7 cellular contexts compared by ENCODE assay signal in the genomic region with DNA sequence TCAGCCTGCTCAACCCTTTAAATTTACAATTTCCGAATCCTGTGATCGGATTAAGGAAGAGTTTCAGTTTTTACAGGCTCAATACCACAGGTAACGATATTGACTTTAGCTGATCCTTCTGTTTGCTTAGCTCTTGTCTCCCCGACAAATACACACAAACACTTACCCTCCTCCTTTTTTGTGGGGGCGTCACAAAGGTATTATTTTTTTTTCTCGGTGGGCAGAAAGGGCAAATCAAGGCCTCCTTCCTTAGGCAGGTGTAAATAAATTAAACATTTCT. TPM values are rescaled to one million over a fixed set of nuclear protein-coding genes. Genes with fewer than 3 reads are reported as not detected.
DNase-seq lines count a peak whose midpoint lies in the region; ATAC-seq and TF ChIP-seq lines count a peak whose summit lies in the region.

No MANE protein-coding gene starts in this region.

- H3K27me3 ChIP-seq in GM23338 (ENCODE audit: insufficient read depth) (no peaks in the 10 kb centered on the region), SJCRH30 (no peaks in the 10 kb centered on the region)

- peaks cover 54% of the 10 kb centered on the region for H3K79me2 ChIP-seq in GM23338 (replicated peaks; ENCODE audit: insufficient read depth)

- no peak for ATAC-seq in GM23338

- H3K27me3 Mint-ChIP-seq in GM23338 (ENCODE audit: insufficient read depth, low read depth, poor library complexity) (peaks cover 10% of the 10 kb centered on the region), glutamatergic neuron (ENCODE audit: unreplicated experiment) (peaks cover 7% of the 10 kb centered on the region)

- H3K27ac Mint-ChIP-seq in GM23338: peak overlapping the region; percentile 1; the same call in 1 of the 2 replicates
- H3K27ac Mint-ChIP-seq in glutamatergic neuron (ENCODE audit: unreplicated experiment): peak overlapping the region; percentile 83

- H4K20me1 ChIP-seq in GM23338 (replicated peaks; ENCODE audit: insufficient read depth): peaks cover 4% of the 10 kb centered on the region; the same call in 1 of the 2 replicates

- H3K4me3 Mint-ChIP-seq in GM23338: peak overlapping the region; percentile 88; the same call in 2 of the 3 replicates
- peak overlapping the region; percentile 96 for H3K4me3 Mint-ChIP-seq in glutamatergic neuron (ENCODE audit: unreplicated experiment)

- H3F3A ChIP-seq in GM23338 (replicated peaks; ENCODE audit: low read depth): 0 out of 2 replicates have a peak, but pooled peaks cover 5% of the 10 kb centered on the region

- peak overlapping the region; percentile 94 for H3K4me2 ChIP-seq in GM23338

- H3K4me1 Mint-ChIP-seq in GM23338: peaks cover 30% of the 10 kb centered on the region
- peaks cover 27% of the 10 kb centered on the region for H3K4me1 Mint-ChIP-seq in glutamatergic neuron (ENCODE audit: low read depth, unreplicated experiment)

- H3K4me1 ChIP-seq in GM23338 (ENCODE audit: insufficient read depth) (peaks cover 17% of the 10 kb centered on the region), SJCRH30 (peaks cover 4% of the 10 kb centered on the region; the same call in 1 of the 2 replicates)

- no peaks in the 10 kb centered on the region; the same call in none of the 2 replicates for H3K36me3 ChIP-seq in GM23338 (ENCODE audit: insufficient read depth)
- peaks cover 29% of the 10 kb centered on the region for H3K36me3 ChIP-seq in SJCRH30

- no peak for TF ChIP-seq CTCF in GM23338 (conservative IDR thresholded peaks at IDR 0.05; ENCODE audit: low read depth in 2 of 2)
- TF ChIP-seq CTCF in glutamatergic neuron (IDR thresholded peaks at IDR 0.05; ENCODE audit: partially characterized antibody, unreplicated experiment): no peak

- peaks cover 4% of the 10 kb centered on the region; the same call in 1 of the 3 replicates for H3K9me3 Mint-ChIP-seq in GM23338
- peaks cover 16% of the 10 kb centered on the region for H3K9me3 Mint-ChIP-seq in glutamatergic neuron (ENCODE audit: unreplicated experiment)

- no peak for DNase-seq in GM23338 (ENCODE audit: low spot score)
- no peak for DNase-seq in SJCRH30
- no peak for DNase-seq in glutamatergic neuron
- no peak for DNase-seq in NCI-H2081 treated with DMSO at 0.1 percent for 48 hours (lab: John Stamatoyannopoulos, UW)
- DNase-seq in NCI-H1436 (lab: John Stamatoyannopoulos, UW): no peak
- DNase-seq in COLO829 (ENCODE audit: low spot score): no peak

- H2AFZ ChIP-seq in GM23338: no peak overlapping the region

- no peaks in the 10 kb centered on the region for H3K9me3 ChIP-seq in SJCRH30 (replicated peaks)

- peak overlapping the region; percentile 74 for H3K4me3 ChIP-seq in GM23338
- peak overlapping the region; percentile 95 for H3K4me3 ChIP-seq in SJCRH30
- peak overlapping the region; percentile 90 to 98 (median 94) for H3K4me3 ChIP-seq in skin epidermis

- H3K36me3 Mint-ChIP-seq in GM23338 (ENCODE audit: low read depth): peaks cover 14% of the 10 kb centered on the region
- H3K36me3 Mint-ChIP-seq in glutamatergic neuron (ENCODE audit: unreplicated experiment): peaks cover 5% of the 10 kb centered on the region

- no peaks in the 10 kb centered on the region for H3K9me2 ChIP-seq in GM23338 (ENCODE audit: insufficient read depth)

- no peak overlapping the region for H3K27ac ChIP-seq in GM23338 (ENCODE audit: low read depth)
- peak overlapping the region; percentile 82 for H3K27ac ChIP-seq in SJCRH30
- H3K27ac ChIP-seq in skin epidermis: peak overlapping the region; percentile 75 to 97 (median 91)

TF ChIP-seq in GM23338, 12 proteins besides CTCF, POLR2A, EP300 and RAD21:
- TF ChIP-seq STAT1 (IDR thresholded peaks at IDR 0.05; ENCODE audit: unreplicated experiment): no peak
- TF ChIP-seq, protein P1, sequence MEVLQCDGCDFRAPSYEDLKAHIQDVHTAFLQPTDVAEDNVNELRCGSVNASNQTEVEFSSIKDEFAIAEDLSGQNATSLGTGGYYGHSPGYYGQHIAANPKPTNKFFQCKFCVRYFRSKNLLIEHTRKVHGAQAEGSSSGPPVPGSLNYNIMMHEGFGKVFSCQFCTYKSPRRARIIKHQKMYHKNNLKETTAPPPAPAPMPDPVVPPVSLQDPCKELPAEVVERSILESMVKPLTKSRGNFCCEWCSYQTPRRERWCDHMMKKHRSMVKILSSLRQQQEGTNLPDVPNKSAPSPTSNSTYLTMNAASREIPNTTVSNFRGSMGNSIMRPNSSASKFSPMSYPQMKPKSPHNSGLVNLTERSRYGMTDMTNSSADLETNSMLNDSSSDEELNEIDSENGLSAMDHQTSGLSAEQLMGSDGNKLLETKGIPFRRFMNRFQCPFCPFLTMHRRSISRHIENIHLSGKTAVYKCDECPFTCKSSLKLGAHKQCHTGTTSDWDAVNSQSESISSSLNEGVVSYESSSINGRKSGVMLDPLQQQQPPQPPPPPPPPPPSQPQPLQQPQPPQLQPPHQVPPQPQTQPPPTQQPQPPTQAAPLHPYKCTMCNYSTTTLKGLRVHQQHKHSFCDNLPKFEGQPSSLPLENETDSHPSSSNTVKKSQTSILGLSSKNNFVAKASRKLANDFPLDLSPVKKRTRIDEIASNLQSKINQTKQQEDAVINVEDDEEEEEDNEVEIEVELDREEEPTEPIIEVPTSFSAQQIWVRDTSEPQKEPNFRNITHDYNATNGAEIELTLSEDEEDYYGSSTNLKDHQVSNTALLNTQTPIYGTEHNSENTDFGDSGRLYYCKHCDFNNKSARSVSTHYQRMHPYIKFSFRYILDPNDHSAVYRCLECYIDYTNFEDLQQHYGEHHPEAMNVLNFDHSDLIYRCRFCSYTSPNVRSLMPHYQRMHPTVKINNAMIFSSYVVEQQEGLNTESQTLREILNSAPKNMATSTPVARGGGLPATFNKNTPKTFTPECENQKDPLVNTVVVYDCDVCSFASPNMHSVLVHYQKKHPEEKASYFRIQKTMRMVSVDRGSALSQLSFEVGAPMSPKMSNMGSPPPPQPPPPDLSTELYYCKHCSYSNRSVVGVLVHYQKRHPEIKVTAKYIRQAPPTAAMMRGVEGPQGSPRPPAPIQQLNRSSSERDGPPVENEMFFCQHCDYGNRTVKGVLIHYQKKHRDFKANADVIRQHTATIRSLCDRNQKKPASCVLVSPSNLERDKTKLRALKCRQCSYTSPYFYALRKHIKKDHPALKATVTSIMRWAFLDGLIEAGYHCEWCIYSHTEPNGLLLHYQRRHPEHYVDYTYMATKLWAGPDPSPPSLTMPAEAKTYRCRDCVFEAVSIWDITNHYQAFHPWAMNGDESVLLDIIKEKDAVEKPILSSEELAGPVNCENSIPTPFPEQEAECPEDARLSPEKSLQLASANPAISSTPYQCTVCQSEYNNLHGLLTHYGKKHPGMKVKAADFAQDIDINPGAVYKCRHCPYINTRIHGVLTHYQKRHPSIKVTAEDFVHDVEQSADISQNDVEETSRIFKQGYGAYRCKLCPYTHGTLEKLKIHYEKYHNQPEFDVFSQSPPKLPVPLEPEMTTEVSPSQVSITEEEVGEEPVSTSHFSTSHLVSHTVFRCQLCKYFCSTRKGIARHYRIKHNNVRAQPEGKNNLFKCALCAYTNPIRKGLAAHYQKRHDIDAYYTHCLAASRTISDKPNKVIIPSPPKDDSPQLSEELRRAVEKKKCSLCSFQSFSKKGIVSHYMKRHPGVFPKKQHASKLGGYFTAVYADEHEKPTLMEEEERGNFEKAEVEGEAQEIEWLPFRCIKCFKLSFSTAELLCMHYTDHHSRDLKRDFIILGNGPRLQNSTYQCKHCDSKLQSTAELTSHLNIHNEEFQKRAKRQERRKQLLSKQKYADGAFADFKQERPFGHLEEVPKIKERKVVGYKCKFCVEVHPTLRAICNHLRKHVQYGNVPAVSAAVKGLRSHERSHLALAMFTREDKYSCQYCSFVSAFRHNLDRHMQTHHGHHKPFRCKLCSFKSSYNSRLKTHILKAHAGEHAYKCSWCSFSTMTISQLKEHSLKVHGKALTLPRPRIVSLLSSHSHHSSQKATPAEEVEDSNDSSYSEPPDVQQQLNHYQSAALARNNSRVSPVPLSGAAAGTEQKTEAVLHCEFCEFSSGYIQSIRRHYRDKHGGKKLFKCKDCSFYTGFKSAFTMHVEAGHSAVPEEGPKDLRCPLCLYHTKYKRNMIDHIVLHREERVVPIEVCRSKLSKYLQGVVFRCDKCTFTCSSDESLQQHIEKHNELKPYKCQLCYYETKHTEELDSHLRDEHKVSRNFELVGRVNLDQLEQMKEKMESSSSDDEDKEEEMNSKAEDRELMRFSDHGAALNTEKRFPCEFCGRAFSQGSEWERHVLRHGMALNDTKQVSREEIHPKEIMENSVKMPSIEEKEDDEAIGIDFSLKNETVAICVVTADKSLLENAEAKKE (CRISPR knock-in tag; IDR thresholded peaks at IDR 0.05): no peak
- TF ChIP-seq, protein P2, sequence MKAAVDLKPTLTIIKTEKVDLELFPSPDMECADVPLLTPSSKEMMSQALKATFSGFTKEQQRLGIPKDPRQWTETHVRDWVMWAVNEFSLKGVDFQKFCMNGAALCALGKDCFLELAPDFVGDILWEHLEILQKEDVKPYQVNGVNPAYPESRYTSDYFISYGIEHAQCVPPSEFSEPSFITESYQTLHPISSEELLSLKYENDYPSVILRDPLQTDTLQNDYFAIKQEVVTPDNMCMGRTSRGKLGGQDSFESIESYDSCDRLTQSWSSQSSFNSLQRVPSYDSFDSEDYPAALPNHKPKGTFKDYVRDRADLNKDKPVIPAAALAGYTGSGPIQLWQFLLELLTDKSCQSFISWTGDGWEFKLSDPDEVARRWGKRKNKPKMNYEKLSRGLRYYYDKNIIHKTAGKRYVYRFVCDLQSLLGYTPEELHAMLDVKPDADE (IDR thresholded peaks at IDR 0.05): no peak
- no peak for TF ChIP-seq EZH2phosphoT487 (IDR thresholded peaks at IDR 0.05; ENCODE audit: unreplicated experiment)
- TF ChIP-seq CREB1 (CRISPR knock-in tag; IDR thresholded peaks at IDR 0.05; ENCODE audit: low read depth): no peak
- no peak for TF ChIP-seq ZNF331 (CRISPR knock-in tag; IDR thresholded peaks at IDR 0.05; ENCODE audit: low read depth)
- no peak for TF ChIP-seq ZNF114 (CRISPR knock-in tag; IDR thresholded peaks at IDR 0.05)
- no peak for TF ChIP-seq POLR2AphosphoS5 (IDR thresholded peaks at IDR 0.05; ENCODE audit: low read depth)

RNA-seq across cellular contexts. Expression of a gene that starts 1.9 kb away (rescaled TPM):
- 43.9 and 45.8 TPM in 2 replicates for total RNA-seq in GM23338 (2014; rRNA removed; shearing (Covaris generic))
- polyA plus RNA-seq in GM23338 (2016; fragmentation: Nextera tagmentation; extraction: Ambion mirVana): 69.5 and 72.9 TPM in 2 replicates
- total RNA-seq in SJCRH30 (2014; rRNA removed; shearing (Covaris generic)): 95.5 and 103 TPM in 2 replicates
- total RNA-seq in glutamatergic neuron (ENCODE audit: unreplicated experiment): 97.4 TPM
